1 cellular context compared by ENCODE assay signal in the genomic region with DNA sequence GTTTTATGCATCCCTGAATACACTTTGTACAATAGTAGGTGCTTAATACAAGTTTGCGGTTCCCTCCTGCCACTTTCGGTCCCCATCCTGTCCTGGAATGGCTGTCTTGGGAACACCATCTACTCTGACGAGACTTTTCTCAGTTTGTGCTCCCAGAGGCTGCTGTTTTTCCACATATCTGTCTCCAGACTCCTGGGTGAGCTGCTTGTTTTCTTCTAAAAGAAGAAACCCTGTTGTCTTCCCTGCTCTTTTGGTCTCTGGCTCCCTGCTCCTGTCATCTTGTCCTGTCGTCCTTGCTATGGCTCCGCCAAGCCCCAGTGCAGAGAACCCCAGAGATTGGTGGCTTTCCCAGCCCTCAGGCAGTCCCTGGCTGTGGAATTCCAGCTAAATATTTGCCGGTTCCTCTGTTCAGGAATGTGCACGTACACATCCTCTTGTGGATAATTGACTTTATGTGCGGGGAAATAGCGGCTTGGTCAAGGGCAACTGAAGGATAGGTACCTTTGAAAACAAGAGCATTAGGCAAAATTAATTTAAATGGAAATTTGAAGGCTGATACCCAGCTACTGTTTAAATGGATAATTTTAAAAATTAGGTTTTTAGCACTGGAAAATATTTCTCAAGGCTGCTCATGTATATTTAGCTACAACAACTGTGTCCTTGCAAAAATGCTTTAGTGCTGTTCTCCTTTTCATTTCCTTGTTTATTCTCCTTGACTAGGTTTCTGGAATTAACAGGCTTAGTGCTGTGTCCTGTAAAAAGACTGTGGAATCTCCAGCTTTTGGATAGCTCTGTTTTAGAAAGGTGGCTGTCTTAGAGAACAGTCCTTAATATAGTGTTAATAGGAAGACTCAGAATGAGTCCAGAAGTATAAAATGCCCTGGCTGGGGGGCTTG.
TF ChIP-seq lines count a peak whose summit lies in the region.

No MANE protein-coding gene starts in this region.

TF ChIP-seq in HepG2, 621 proteins besides CTCF, POLR2A, EP300 and RAD21 (continued from another document and continues in another):
- TF ChIP-seq ZNF652 (CRISPR knock-in tag; IDR thresholded peaks at IDR 0.05; ENCODE audit: borderline replicate concordance, low read depth), result peak; percentile 55; the same call in 1 of the 2 replicates
- TF ChIP-seq SCMH1 (CRISPR knock-in tag; IDR thresholded peaks at IDR 0.05; ENCODE audit: borderline replicate concordance), result no peak
- TF ChIP-seq SMC3 (IDR thresholded peaks at IDR 0.05; ENCODE audit: low read length), result no peak
- 0 out of 2 replicates have a peak, but pooled peaks have one; percentile 13 for TF ChIP-seq TP53 (CRISPR knock-in tag; conservative IDR thresholded peaks at IDR 0.05)
- no peak for TF ChIP-seq FIP1L1 (IDR thresholded peaks at IDR 0.05; ENCODE audit: borderline replicate concordance, insufficient read depth, low read depth, low read length)
- TF ChIP-seq, protein P1, sequence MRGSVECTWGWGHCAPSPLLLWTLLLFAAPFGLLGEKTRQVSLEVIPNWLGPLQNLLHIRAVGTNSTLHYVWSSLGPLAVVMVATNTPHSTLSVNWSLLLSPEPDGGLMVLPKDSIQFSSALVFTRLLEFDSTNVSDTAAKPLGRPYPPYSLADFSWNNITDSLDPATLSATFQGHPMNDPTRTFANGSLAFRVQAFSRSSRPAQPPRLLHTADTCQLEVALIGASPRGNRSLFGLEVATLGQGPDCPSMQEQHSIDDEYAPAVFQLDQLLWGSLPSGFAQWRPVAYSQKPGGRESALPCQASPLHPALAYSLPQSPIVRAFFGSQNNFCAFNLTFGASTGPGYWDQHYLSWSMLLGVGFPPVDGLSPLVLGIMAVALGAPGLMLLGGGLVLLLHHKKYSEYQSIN (CRISPR knock-in tag; IDR thresholded peaks at IDR 0.05; ENCODE audit: borderline replicate concordance), result no peak
- TF ChIP-seq, protein P2, sequence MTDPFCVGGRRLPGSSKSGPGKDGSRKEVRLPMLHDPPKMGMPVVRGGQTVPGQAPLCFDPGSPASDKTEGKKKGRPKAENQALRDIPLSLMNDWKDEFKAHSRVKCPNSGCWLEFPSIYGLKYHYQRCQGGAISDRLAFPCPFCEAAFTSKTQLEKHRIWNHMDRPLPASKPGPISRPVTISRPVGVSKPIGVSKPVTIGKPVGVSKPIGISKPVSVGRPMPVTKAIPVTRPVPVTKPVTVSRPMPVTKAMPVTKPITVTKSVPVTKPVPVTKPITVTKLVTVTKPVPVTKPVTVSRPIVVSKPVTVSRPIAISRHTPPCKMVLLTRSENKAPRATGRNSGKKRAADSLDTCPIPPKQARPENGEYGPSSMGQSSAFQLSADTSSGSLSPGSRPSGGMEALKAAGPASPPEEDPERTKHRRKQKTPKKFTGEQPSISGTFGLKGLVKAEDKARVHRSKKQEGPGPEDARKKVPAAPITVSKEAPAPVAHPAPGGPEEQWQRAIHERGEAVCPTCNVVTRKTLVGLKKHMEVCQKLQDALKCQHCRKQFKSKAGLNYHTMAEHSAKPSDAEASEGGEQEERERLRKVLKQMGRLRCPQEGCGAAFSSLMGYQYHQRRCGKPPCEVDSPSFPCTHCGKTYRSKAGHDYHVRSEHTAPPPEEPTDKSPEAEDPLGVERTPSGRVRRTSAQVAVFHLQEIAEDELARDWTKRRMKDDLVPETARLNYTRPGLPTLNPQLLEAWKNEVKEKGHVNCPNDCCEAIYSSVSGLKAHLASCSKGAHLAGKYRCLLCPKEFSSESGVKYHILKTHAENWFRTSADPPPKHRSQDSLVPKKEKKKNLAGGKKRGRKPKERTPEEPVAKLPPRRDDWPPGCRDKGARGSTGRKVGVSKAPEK (CRISPR knock-in tag; IDR thresholded peaks at IDR 0.05; ENCODE audit: borderline replicate concordance), result no peak
- peak; percentile 51; the same call in 1 of the 2 replicates for TF ChIP-seq ZNF747 (CRISPR knock-in tag; IDR thresholded peaks at IDR 0.05; ENCODE audit: borderline replicate concordance)
- TF ChIP-seq ZNF619 (CRISPR knock-in tag; IDR thresholded peaks at IDR 0.05), result no peak
- TF ChIP-seq, protein P3, sequence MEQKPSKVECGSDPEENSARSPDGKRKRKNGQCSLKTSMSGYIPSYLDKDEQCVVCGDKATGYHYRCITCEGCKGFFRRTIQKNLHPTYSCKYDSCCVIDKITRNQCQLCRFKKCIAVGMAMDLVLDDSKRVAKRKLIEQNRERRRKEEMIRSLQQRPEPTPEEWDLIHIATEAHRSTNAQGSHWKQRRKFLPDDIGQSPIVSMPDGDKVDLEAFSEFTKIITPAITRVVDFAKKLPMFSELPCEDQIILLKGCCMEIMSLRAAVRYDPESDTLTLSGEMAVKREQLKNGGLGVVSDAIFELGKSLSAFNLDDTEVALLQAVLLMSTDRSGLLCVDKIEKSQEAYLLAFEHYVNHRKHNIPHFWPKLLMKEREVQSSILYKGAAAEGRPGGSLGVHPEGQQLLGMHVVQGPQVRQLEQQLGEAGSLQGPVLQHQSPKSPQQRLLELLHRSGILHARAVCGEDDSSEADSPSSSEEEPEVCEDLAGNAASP (CRISPR knock-in tag; IDR thresholded peaks at IDR 0.05; ENCODE audit: borderline replicate concordance), result peak; percentile 80; the same call in 1 of the 2 replicates
- no peak for TF ChIP-seq KMT2B (CRISPR knock-in tag; IDR thresholded peaks at IDR 0.05)
- TF ChIP-seq HOXA3 (CRISPR knock-in tag; IDR thresholded peaks at IDR 0.05), result peak; percentile 67; the same call in 1 of the 2 replicates
- TF ChIP-seq, protein P4, sequence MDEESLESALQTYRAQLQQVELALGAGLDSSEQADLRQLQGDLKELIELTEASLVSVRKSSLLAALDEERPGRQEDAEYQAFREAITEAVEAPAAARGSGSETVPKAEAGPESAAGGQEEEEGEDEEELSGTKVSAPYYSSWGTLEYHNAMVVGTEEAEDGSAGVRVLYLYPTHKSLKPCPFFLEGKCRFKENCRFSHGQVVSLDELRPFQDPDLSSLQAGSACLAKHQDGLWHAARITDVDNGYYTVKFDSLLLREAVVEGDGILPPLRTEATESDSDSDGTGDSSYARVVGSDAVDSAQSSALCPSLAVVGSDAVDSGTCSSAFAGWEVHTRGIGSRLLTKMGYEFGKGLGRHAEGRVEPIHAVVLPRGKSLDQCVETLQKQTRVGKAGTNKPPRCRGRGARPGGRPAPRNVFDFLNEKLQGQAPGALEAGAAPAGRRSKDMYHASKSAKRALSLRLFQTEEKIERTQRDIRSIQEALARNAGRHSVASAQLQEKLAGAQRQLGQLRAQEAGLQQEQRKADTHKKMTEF (CRISPR knock-in tag; IDR thresholded peaks at IDR 0.05), result peak; percentile 27; the same call in 1 of the 2 replicates
- TF ChIP-seq ZNF792 (CRISPR knock-in tag; IDR thresholded peaks at IDR 0.05), result peak; percentile 37; the same call in 1 of the 2 replicates
- no peak for TF ChIP-seq RFX3 (CRISPR knock-in tag; IDR thresholded peaks at IDR 0.05)
- no peak for TF ChIP-seq ZNF746 (CRISPR knock-in tag; IDR thresholded peaks at IDR 0.05)
- peak; percentile 90; the same call in 1 of the 2 replicates for TF ChIP-seq RXRB (CRISPR knock-in tag; IDR thresholded peaks at IDR 0.05; ENCODE audit: borderline replicate concordance)
- no peak for TF ChIP-seq ZNF232 (CRISPR knock-in tag; IDR thresholded peaks at IDR 0.05; ENCODE audit: borderline replicate concordance)
- TF ChIP-seq ZMYM2 (CRISPR knock-in tag; IDR thresholded peaks at IDR 0.05), result no peak
- TF ChIP-seq ATRX (CRISPR knock-in tag; IDR thresholded peaks at IDR 0.05; ENCODE audit: borderline replicate concordance), result no peak
- TF ChIP-seq, protein P5, sequence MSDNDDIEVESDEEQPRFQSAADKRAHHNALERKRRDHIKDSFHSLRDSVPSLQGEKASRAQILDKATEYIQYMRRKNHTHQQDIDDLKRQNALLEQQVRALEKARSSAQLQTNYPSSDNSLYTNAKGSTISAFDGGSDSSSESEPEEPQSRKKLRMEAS (IDR thresholded peaks at IDR 0.05), result 0 out of 2 replicates have a peak, but pooled peaks have one; percentile 0
- TF ChIP-seq, protein P6, sequence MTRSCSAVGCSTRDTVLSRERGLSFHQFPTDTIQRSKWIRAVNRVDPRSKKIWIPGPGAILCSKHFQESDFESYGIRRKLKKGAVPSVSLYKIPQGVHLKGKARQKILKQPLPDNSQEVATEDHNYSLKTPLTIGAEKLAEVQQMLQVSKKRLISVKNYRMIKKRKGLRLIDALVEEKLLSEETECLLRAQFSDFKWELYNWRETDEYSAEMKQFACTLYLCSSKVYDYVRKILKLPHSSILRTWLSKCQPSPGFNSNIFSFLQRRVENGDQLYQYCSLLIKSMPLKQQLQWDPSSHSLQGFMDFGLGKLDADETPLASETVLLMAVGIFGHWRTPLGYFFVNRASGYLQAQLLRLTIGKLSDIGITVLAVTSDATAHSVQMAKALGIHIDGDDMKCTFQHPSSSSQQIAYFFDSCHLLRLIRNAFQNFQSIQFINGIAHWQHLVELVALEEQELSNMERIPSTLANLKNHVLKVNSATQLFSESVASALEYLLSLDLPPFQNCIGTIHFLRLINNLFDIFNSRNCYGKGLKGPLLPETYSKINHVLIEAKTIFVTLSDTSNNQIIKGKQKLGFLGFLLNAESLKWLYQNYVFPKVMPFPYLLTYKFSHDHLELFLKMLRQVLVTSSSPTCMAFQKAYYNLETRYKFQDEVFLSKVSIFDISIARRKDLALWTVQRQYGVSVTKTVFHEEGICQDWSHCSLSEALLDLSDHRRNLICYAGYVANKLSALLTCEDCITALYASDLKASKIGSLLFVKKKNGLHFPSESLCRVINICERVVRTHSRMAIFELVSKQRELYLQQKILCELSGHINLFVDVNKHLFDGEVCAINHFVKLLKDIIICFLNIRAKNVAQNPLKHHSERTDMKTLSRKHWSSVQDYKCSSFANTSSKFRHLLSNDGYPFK (CRISPR knock-in tag; IDR thresholded peaks at IDR 0.05; ENCODE audit: borderline replicate concordance), result peak; percentile 78; the same call in 1 of the 2 replicates
- no peak for TF ChIP-seq ZNF773 (CRISPR knock-in tag; IDR thresholded peaks at IDR 0.05; ENCODE audit: borderline replicate concordance)
- TF ChIP-seq ZFP41 (CRISPR knock-in tag; IDR thresholded peaks at IDR 0.05; ENCODE audit: borderline replicate concordance), result no peak
- TF ChIP-seq KLF6 (CRISPR knock-in tag; IDR thresholded peaks at IDR 0.05), result no peak
- TF ChIP-seq ZNF225 (CRISPR knock-in tag; IDR thresholded peaks at IDR 0.05), result no peak
- TF ChIP-seq SNRNP70 (IDR thresholded peaks at IDR 0.05; ENCODE audit: low read depth, low read length), result no peak
- peak; percentile 65 for TF ChIP-seq GATAD2A (CRISPR knock-in tag; IDR thresholded peaks at IDR 0.05)
- no peak for TF ChIP-seq ZSCAN30 (CRISPR knock-in tag; IDR thresholded peaks at IDR 0.05)
- TF ChIP-seq, protein P7, sequence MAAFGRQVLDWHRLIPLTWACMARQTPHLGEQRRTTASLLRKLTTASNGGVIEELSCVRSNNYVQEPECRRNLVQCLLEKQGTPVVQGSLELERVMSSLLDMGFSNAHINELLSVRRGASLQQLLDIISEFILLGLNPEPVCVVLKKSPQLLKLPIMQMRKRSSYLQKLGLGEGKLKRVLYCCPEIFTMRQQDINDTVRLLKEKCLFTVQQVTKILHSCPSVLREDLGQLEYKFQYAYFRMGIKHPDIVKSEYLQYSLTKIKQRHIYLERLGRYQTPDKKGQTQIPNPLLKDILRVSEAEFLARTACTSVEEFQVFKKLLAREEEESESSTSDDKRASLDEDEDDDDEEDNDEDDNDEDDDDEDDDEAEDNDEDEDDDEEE (CRISPR knock-in tag; IDR thresholded peaks at IDR 0.05), result no peak
- peak; percentile 53 for TF ChIP-seq FOSL2 (CRISPR knock-in tag; IDR thresholded peaks at IDR 0.05)
- TF ChIP-seq, protein P8, sequence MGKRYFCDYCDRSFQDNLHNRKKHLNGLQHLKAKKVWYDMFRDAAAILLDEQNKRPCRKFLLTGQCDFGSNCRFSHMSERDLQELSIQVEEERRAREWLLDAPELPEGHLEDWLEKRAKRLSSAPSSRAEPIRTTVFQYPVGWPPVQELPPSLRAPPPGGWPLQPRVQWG (CRISPR knock-in tag; IDR thresholded peaks at IDR 0.05; ENCODE audit: borderline replicate concordance, low read depth), result no peak
- TF ChIP-seq ZC3H13 (CRISPR knock-in tag; IDR thresholded peaks at IDR 0.05), result 0 out of 2 replicates have a peak, but pooled peaks have one; percentile 52
- TF ChIP-seq SMAD3 (CRISPR knock-in tag; IDR thresholded peaks at IDR 0.05), result peak; percentile 75
- TF ChIP-seq ZNF235 (CRISPR knock-in tag; IDR thresholded peaks at IDR 0.05; ENCODE audit: borderline replicate concordance), result no peak
- no peak for TF ChIP-seq NAIF1 (CRISPR knock-in tag; IDR thresholded peaks at IDR 0.05; ENCODE audit: borderline replicate concordance)
- TF ChIP-seq FOXJ3 (CRISPR knock-in tag; IDR thresholded peaks at IDR 0.05; ENCODE audit: borderline replicate concordance), result no peak; the same call in 1 of the 2 replicates
- peak; percentile 28; the same call in 1 of the 2 replicates for TF ChIP-seq KDM4B (CRISPR knock-in tag; IDR thresholded peaks at IDR 0.05)
- TF ChIP-seq KAT7 (CRISPR knock-in tag; IDR thresholded peaks at IDR 0.05; ENCODE audit: borderline replicate concordance), result 0 out of 2 replicates have a peak, but pooled peaks have one; percentile 42
- TF ChIP-seq, protein P9, sequence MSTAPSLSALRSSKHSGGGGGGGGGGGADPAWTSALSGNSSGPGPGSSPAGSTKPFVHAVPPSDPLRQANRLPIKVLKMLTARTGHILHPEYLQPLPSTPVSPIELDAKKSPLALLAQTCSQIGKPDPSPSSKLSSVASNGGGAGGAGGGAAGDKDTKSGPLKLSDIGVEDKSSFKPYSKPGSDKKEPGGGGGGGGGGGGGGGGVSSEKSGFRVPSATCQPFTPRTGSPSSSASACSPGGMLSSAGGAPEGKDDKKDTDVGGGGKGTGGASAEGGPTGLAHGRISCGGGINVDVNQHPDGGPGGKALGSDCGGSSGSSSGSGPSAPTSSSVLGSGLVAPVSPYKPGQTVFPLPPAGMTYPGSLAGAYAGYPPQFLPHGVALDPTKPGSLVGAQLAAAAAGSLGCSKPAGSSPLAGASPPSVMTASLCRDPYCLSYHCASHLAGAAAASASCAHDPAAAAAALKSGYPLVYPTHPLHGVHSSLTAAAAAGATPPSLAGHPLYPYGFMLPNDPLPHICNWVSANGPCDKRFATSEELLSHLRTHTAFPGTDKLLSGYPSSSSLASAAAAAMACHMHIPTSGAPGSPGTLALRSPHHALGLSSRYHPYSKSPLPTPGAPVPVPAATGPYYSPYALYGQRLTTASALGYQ (CRISPR knock-in tag; IDR thresholded peaks at IDR 0.05), result peak; percentile 70; the same call in 1 of the 2 replicates
- no peak for TF ChIP-seq ZNF550 (CRISPR knock-in tag; IDR thresholded peaks at IDR 0.05; ENCODE audit: borderline replicate concordance)
- no peak for TF ChIP-seq CHCHD3 (CRISPR knock-in tag; IDR thresholded peaks at IDR 0.05)
- TF ChIP-seq, protein P10, sequence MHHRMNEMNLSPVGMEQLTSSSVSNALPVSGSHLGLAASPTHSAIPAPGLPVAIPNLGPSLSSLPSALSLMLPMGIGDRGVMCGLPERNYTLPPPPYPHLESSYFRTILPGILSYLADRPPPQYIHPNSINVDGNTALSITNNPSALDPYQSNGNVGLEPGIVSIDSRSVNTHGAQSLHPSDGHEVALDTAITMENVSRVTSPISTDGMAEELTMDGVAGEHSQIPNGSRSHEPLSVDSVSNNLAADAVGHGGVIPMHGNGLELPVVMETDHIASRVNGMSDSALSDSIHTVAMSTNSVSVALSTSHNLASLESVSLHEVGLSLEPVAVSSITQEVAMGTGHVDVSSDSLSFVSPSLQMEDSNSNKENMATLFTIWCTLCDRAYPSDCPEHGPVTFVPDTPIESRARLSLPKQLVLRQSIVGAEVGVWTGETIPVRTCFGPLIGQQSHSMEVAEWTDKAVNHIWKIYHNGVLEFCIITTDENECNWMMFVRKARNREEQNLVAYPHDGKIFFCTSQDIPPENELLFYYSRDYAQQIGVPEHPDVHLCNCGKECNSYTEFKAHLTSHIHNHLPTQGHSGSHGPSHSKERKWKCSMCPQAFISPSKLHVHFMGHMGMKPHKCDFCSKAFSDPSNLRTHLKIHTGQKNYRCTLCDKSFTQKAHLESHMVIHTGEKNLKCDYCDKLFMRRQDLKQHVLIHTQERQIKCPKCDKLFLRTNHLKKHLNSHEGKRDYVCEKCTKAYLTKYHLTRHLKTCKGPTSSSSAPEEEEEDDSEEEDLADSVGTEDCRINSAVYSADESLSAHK (CRISPR knock-in tag; IDR thresholded peaks at IDR 0.05; ENCODE audit: borderline replicate concordance), result no peak
- TF ChIP-seq MTF2 (CRISPR knock-in tag; IDR thresholded peaks at IDR 0.05; ENCODE audit: borderline replicate concordance), result peak; percentile 83; the same call in 1 of the 2 replicates
